8 cellular contexts compared by ENCODE assay signal in genomic region chr5:93078082-93079038, GRCh38.
DNase-seq lines count a peak whose midpoint lies in the region; ATAC-seq and TF ChIP-seq lines count a peak whose summit lies in the region.

No MANE protein-coding gene starts in this region.

- H4K20me1 ChIP-seq in GM23248 (ENCODE audit: insufficient read depth), result no peaks in the 10 kb centered on the region

- H3K9me3 Mint-ChIP-seq in type B pancreatic cell, result no peaks in the 10 kb centered on the region

- H3K27me3 Mint-ChIP-seq in type B pancreatic cell, result no peaks in the 10 kb centered on the region

- 2% methylated on average over 11 of the region's 11 CpGs for WGBS in GM23248 (ENCODE audit: low coverage in 1 of 2, low lambda C conversion rate in 2 of 2, missing lambda C conversion rate in 2 of 2), 2 experiments

- H3K36me3 ChIP-seq in GM23248 (ENCODE audit: low read depth), result no peaks in the 10 kb centered on the region

- no peak overlapping the region for H3K4me3 Mint-ChIP-seq in type B pancreatic cell

- H3K4me1 ChIP-seq in GM23248 (ENCODE audit: insufficient read depth), result peaks cover 49% of the 10 kb centered on the region

- peak overlapping the region; percentile 62 for H3K27ac ChIP-seq in GM23248

- intact Hi-C loops in left colon (cut with DNase I, micrococcal nuclease), result no loop called here

- ATAC-seq in left colon, result peak; percentile 49

- peak overlapping the region; percentile 74 for H3K4me2 ChIP-seq in GM23248 (ENCODE audit: unreplicated experiment)

- no peak overlapping the region for H2AFZ ChIP-seq in GM23248

- H3K4me1 Mint-ChIP-seq in type B pancreatic cell (ENCODE audit: unreplicated experiment), result peaks cover 9% of the 10 kb centered on the region

- no peak for TF ChIP-seq CTCF in type B pancreatic cell (conservative IDR thresholded peaks at IDR 0.05)

- DNase-seq in GM04504 (ENCODE audit: low read depth) (peak; percentile 95), GM23248 (peak; percentile 97), LHCN-M2 (ENCODE audit: low read depth) (peak; percentile 98), astrocyte of the hippocampus (ENCODE audit: low read depth, low spot score) (peak; percentile 97), left colon (peak in 1 of 2 donors; percentile 7), type B pancreatic cell (ENCODE audit: extremely low spot score, unreplicated experiment) (no peak), NCI-H1417 treated with DMSO at 0.1 percent for 48 hours (lab: John Stamatoyannopoulos, UW) (no peak)
- DNase-seq in stimulated activated CD4-positive, alpha-beta T cell treated with anti-CD3 and anti-CD28 coated beads, Interleukin-12 subunit alpha, Interleukin-12 subunit beta, amount 100 ng/mL, for 4 hours, result no peak

- in situ Hi-C loops in GM23248 (cut with MboI), result loop anchor here (25.0 kb wide), 1 partner anchor 709 kb away; no protein-coding TSS in a partner anchor

- no peaks in the 10 kb centered on the region for H3K79me2 ChIP-seq in GM23248 (ENCODE audit: insufficient read depth)

- H3K27ac Mint-ChIP-seq in type B pancreatic cell, result peak overlapping the region; percentile 81

- no peaks in the 10 kb centered on the region for H3K36me3 Mint-ChIP-seq in type B pancreatic cell

- no peak overlapping the region for H3K9ac ChIP-seq in GM23248

- H3F3A ChIP-seq in GM23248 (ENCODE audit: insufficient read depth), result peaks cover 47% of the 10 kb centered on the region

- H3K27me3 ChIP-seq in GM23248 (replicated peaks; ENCODE audit: insufficient read depth), result no peaks in the 10 kb centered on the region

- H3K9me2 ChIP-seq in GM23248 (ENCODE audit: insufficient read depth), result no peaks in the 10 kb centered on the region

- H3K9me3 ChIP-seq in GM23248 (ENCODE audit: low read depth), result no peaks in the 10 kb centered on the region

- peak overlapping the region; percentile 47 for H3K4me3 ChIP-seq in GM23248

Comparison
In these comparisons a context has a peak if more than half of its experiments do, and no peak if none do; other contexts are left out.
1. DNase-seq: peak in GM04504 (single experiment), GM23248 (single experiment), LHCN-M2 (single experiment) and astrocyte of the hippocampus (single experiment); none in type B pancreatic cell (single experiment), NCI-H1417 treated with DMSO at 0.1 percent for 48 hours (single experiment) and stimulated activated CD4-positive, alpha-beta T cell treated with anti-CD3 and anti-CD28 coated beads, Interleukin-12 subunit alpha, Interleukin-12 subunit beta, amount 100 ng/mL, for 4 hours (single experiment).